10 cellular contexts compared by ENCODE assay signal in genomic region chr6:6002809-6003333, GRCh38. TPM values are rescaled to one million over a fixed set of nuclear protein-coding genes. Genes with fewer than 3 reads are reported as not detected.
DNase-seq lines count a peak whose midpoint lies in the region; ATAC-seq and TF ChIP-seq lines count a peak whose summit lies in the region.
"Had no signal": no experiment of that assay in that cellular context is flagged by ENCODE, and none has a peak within 500 bp of the region (broad histone marks: within the 10 kb centered on the region; RNA-seq: fewer than 3 reads in every experiment).

No MANE protein-coding gene starts in this region.

- WGBS in suprapubic skin = 22% methylated on average over 26 of the region's 31 CpGs

- peak overlapping the region; percentile 62 for H3K4me3 ChIP-seq in suprapubic skin

- TF ChIP-seq CTCF in suprapubic skin (IDR thresholded peaks at IDR 0.05) = no peak

- no peak overlapping the region for H3K27ac ChIP-seq in suprapubic skin

- H3K36me3 ChIP-seq in suprapubic skin = no peaks in the 10 kb centered on the region
- H3K36me3 ChIP-seq: BE2C had no signal

- no peak for TF ChIP-seq EP300 in suprapubic skin (IDR thresholded peaks at IDR 0.05)

- peak overlapping the region; percentile 75 for H3K4me3 Mint-ChIP-seq in activated naive CD4-positive, alpha-beta T cell treated with anti-CD3 and anti-CD28 coated beads, Interleukin-2, amount 10 ng/mL, durations not matched to agents 7 days and 5 days
- peak overlapping the region; percentile 91 for H3K4me3 Mint-ChIP-seq in activated naive CD8-positive, alpha-beta T cell treated with anti-CD3 and anti-CD28 coated beads, Interleukin-2, amount 10 ng/mL, durations not matched to agents 7 days and 5 days

- H3K4me1 Mint-ChIP-seq in activated naive CD4-positive, alpha-beta T cell treated with anti-CD3 and anti-CD28 coated beads, Interleukin-2, amount 10 ng/mL, durations not matched to agents 7 days and 5 days = peaks cover 82% of the 10 kb centered on the region
- H3K4me1 Mint-ChIP-seq in activated naive CD8-positive, alpha-beta T cell treated with anti-CD3 and anti-CD28 coated beads, Interleukin-2, amount 10 ng/mL, durations not matched to agents 7 days and 5 days = peaks cover 63% of the 10 kb centered on the region

- peaks cover 60% of the 10 kb centered on the region for H3K36me3 Mint-ChIP-seq in activated naive CD4-positive, alpha-beta T cell treated with anti-CD3 and anti-CD28 coated beads, Interleukin-2, amount 10 ng/mL, durations not matched to agents 7 days and 5 days
- peaks cover 45% of the 10 kb centered on the region for H3K36me3 Mint-ChIP-seq in activated naive CD8-positive, alpha-beta T cell treated with anti-CD3 and anti-CD28 coated beads, Interleukin-2, amount 10 ng/mL, durations not matched to agents 7 days and 5 days

- H3K9me3 ChIP-seq in suprapubic skin = no peaks in the 10 kb centered on the region

- peaks cover 98% of the 10 kb centered on the region for H3K27me3 ChIP-seq in suprapubic skin

- DNase-seq in activated naive CD4-positive, alpha-beta T cell treated with anti-CD3 and anti-CD28 coated beads, Interleukin-2, amount 10 ng/mL, durations not matched to agents 7 days and 5 days = no peak
- DNase-seq in activated naive CD4-positive, alpha-beta T cell treated with Interleukin-2 at 50 U/mL for 16 hours = no peak
- DNase-seq in activated naive CD8-positive, alpha-beta T cell treated with anti-CD3 and anti-CD28 coated beads, Interleukin-2, amount 10 ng/mL, durations not matched to agents 7 days and 5 days = no peak
- DNase-seq in left kidney (ENCODE audit: low read depth, low spot score) = peak; percentile 42
- DNase-seq in suprapubic skin (ENCODE audit: low spot score in 2 of 2) = no peak
- DNase-seq in Kasumi-1 (lab: John Stamatoyannopoulos, UW) = no peak
- DNase-seq in NCI-H748 treated with DMSO at 0.1 percent for 48 hours (lab: John Stamatoyannopoulos, UW) = no peak
- no peak for DNase-seq in SIG-M5 (lab: John Stamatoyannopoulos, UW)
- DNase-seq: activated gamma-delta T cell treated with Interleukin-2 at 50 U/mL for 16 hours, BE2C had no signal

- POLR2A ChIA-PET in activated naive CD8-positive, alpha-beta T cell treated with anti-CD3 and anti-CD28 coated beads, Interleukin-2, amount 10 ng/mL, durations not matched to agents 7 days and 5 days (lab: Charles Lee) = interaction anchor here (1.3 to 2.4 kb wide), 3 partner anchors 8 to 23 kb away, joined by 3 to 13 read pairs (median 3); no protein-coding TSS in a partner anchor

- no peak for ATAC-seq in activated naive CD8-positive, alpha-beta T cell treated with anti-CD3 and anti-CD28 coated beads, Interleukin-2, amount 10 ng/mL, durations not matched to agents 7 days and 5 days (ENCODE audit: low read depth)

- CTCF ChIA-PET in activated naive CD4-positive, alpha-beta T cell treated with anti-CD3 and anti-CD28 coated beads, Interleukin-2, amount 10 ng/mL, durations not matched to agents 7 days and 5 days (lab: Charles Lee) = interaction anchor here (1.3 to 1.5 kb wide), 3 partner anchors 11 to 544 kb away, joined by 3 to 4 read pairs (median 4); no protein-coding TSS in a partner anchor

- peak overlapping the region; percentile 81 for H3K27ac Mint-ChIP-seq in activated naive CD4-positive, alpha-beta T cell treated with anti-CD3 and anti-CD28 coated beads, Interleukin-2, amount 10 ng/mL, durations not matched to agents 7 days and 5 days
- H3K27ac Mint-ChIP-seq in activated naive CD8-positive, alpha-beta T cell treated with anti-CD3 and anti-CD28 coated beads, Interleukin-2, amount 10 ng/mL, durations not matched to agents 7 days and 5 days = peak overlapping the region; percentile 63

- no peak for TF ChIP-seq POLR2A in suprapubic skin (IDR thresholded peaks at IDR 0.05)

- H3K4me1 ChIP-seq in suprapubic skin = peaks cover 76% of the 10 kb centered on the region
- H3K4me1 ChIP-seq: BE2C had no signal

- peaks cover 100% of the 10 kb centered on the region for H3K27me3 Mint-ChIP-seq in activated naive CD4-positive, alpha-beta T cell treated with anti-CD3 and anti-CD28 coated beads, Interleukin-2, amount 10 ng/mL, durations not matched to agents 7 days and 5 days
- peaks cover 73% of the 10 kb centered on the region for H3K27me3 Mint-ChIP-seq in activated naive CD8-positive, alpha-beta T cell treated with anti-CD3 and anti-CD28 coated beads, Interleukin-2, amount 10 ng/mL, durations not matched to agents 7 days and 5 days

- H3K9me3 Mint-ChIP-seq in activated naive CD4-positive, alpha-beta T cell treated with anti-CD3 and anti-CD28 coated beads, Interleukin-2, amount 10 ng/mL, durations not matched to agents 7 days and 5 days = peaks cover 11% of the 10 kb centered on the region
- H3K9me3 Mint-ChIP-seq in activated naive CD8-positive, alpha-beta T cell treated with anti-CD3 and anti-CD28 coated beads, Interleukin-2, amount 10 ng/mL, durations not matched to agents 7 days and 5 days = peaks cover 4% of the 10 kb centered on the region

RNA-seq across cellular contexts. Expression of gene NRN1, which starts 3.9 kb away (rescaled TPM):
- total RNA-seq in activated naive CD8-positive, alpha-beta T cell treated with anti-CD3 and anti-CD28 coated beads, Interleukin-2, amount 10 ng/mL, durations not matched to agents 7 days and 5 days = 10 to 100 TPM; 49.8 to 54.8 TPM
- 10 to 100 TPM in 2 of 4 donors, 1 to 10 TPM in 2; 5.1 to 16.1 (median 8.8) TPM for total RNA-seq in suprapubic skin
